Comparison of ENCODE assay signal across 8 cellular contexts in the genomic region with DNA sequence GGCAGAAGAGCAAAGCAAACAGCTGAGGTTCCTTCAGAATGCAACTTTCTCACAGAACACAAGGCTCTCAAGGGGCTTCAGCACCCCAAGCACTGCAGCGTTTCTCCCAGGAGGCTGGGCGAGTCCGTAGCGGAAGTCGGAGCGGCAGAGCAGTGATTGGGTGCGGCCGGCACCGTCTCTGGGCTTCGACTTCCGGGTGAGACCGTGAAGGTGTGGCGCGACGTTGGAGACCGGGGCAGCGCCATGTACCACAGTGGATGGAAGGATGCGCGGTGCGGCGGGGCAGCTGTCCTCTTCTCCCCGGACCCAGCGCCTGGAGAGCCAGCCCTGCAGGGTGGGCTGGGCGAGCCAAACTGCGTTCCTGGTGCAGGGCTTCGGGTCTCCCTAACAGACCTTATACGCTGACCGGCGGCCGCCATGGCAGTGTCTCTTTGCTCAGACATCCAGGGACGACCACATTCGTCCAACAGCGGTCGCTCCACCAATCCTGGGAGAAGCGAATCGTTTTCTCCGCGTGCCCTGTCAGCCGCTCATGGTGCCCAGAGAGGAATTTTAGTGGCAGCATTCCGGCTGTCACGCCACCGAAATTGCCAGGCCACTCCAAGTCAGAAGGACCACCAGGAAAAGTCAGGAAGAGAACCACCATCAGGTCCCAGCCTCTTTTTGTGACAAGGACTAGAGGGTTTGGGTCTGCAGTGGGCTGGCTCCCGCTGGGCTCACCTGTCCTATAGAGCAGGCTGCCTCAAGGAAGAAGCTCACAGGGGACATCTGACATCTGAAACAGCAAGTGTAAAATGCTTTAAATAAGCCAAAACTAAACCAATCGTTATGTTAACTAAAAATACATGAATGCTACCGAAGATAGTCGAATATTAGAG. TPM values are rescaled to one million over a fixed set of nuclear protein-coding genes. Genes with fewer than 3 reads are reported as not detected.
DNase-seq lines count a peak whose midpoint lies in the region; ATAC-seq and TF ChIP-seq lines count a peak whose summit lies in the region.

No MANE protein-coding gene starts in this region.

- peak overlapping the region; percentile 73 for H3K27ac Mint-ChIP-seq in T-helper 1 cell treated with Interleukin-12 subunit alpha and Interleukin-12 subunit beta and Interleukin-4 antibody, amounts not matched to agents 30 μg/mL and 1 μg/mL, for 36 hours

- peaks cover 4% of the 10 kb centered on the region for H3K27me3 Mint-ChIP-seq in T-helper 1 cell treated with Interleukin-12 subunit alpha and Interleukin-12 subunit beta and Interleukin-4 antibody, amounts not matched to agents 30 μg/mL and 1 μg/mL, for 36 hours (ENCODE audit: low read depth)

- peak overlapping the region; percentile 91 for H3K4me3 Mint-ChIP-seq in T-helper 1 cell treated with Interleukin-12 subunit alpha and Interleukin-12 subunit beta and Interleukin-4 antibody, amounts not matched to agents 30 μg/mL and 1 μg/mL, for 36 hours

- H3K9me3 ChIP-seq in HUES64 (ENCODE audit: insufficient read depth, low read depth, low read length) (no peaks in the 10 kb centered on the region), ascending aorta (peaks cover 0 to 6% of the 10 kb centered on the region in 2 donors), sigmoid colon (peaks cover 0 to 2% (median 0%) of the 10 kb centered on the region in 4 donors)

- H3K9me3 Mint-ChIP-seq in T-helper 1 cell treated with Interleukin-12 subunit alpha and Interleukin-12 subunit beta and Interleukin-4 antibody, amounts not matched to agents 30 μg/mL and 1 μg/mL, for 36 hours, result peaks cover 5% of the 10 kb centered on the region

- H3K4me1 Mint-ChIP-seq in T-helper 1 cell treated with Interleukin-12 subunit alpha and Interleukin-12 subunit beta and Interleukin-4 antibody, amounts not matched to agents 30 μg/mL and 1 μg/mL, for 36 hours (ENCODE audit: low read depth), result peaks cover 22% of the 10 kb centered on the region

- no peak for TF ChIP-seq EP300 in sigmoid colon (IDR thresholded peaks at IDR 0.05)

- no peaks in the 10 kb centered on the region for H3K36me3 ChIP-seq in HUES64 (ENCODE audit: insufficient read depth, low read length)
- no peaks in the 10 kb centered on the region for H3K36me3 ChIP-seq in ascending aorta
- no peaks in the 10 kb centered on the region for H3K36me3 ChIP-seq in sigmoid colon

- H3K4me1 ChIP-seq in HUES64 (ENCODE audit: insufficient read depth, low read length), result peaks cover 4% of the 10 kb centered on the region
- H3K4me1 ChIP-seq in ascending aorta, result peaks cover 0 to 5% of the 10 kb centered on the region in 2 donors
- H3K4me1 ChIP-seq in sigmoid colon, result peaks cover 0 to 8% (median 3%) of the 10 kb centered on the region in 4 donors

- H3K9ac ChIP-seq in HUES64 (ENCODE audit: low read depth, low read length), result peak overlapping the region; percentile 57; the same call in 1 of the 2 replicates

- H3K27ac ChIP-seq in HUES64 (ENCODE audit: low read depth, low read length) (peak overlapping the region; percentile 42; the same call in 1 of the 2 replicates), ascending aorta (peak overlapping the region in 1 of 2 donors; percentile 67), sigmoid colon (peak overlapping the region in 2 of 4 donors; percentile 33 to 67)

- ATAC-seq in GM21390 (IDR thresholded peaks at IDR 0.05; ENCODE audit: unreplicated experiment), result peak; percentile 99

- peaks cover 4% of the 10 kb centered on the region for H3K36me3 Mint-ChIP-seq in T-helper 1 cell treated with Interleukin-12 subunit alpha and Interleukin-12 subunit beta and Interleukin-4 antibody, amounts not matched to agents 30 μg/mL and 1 μg/mL, for 36 hours (ENCODE audit: low read depth)

- no peak for TF ChIP-seq CTCF in ascending aorta (IDR thresholded peaks at IDR 0.05)
- TF ChIP-seq CTCF in sigmoid colon (IDR thresholded peaks at IDR 0.05), result no peak

- H3K4me3 ChIP-seq in HUES64 (ENCODE audit: low read length) (peak overlapping the region; percentile 71), ascending aorta (peak overlapping the region; percentile 71 to 83), sigmoid colon (peak overlapping the region; percentile 45 to 66 (median 55))

- H3K27me3 ChIP-seq in HUES64 (ENCODE audit: insufficient read depth, low read length) (no peaks in the 10 kb centered on the region), ascending aorta (no peaks in the 10 kb centered on the region), sigmoid colon (peaks cover 0 to 2% (median 0%) of the 10 kb centered on the region in 3 donors)

- DNase-seq in D341Med (ENCODE audit: low spot score) (peak; percentile 95), ascending aorta (ENCODE audit: low spot score in 2 of 2) (peak; percentile 33 to 75), hippocampal formation (lab: John Stamatoyannopoulos, UW) (peak; percentile 78 to 79), sigmoid colon (peak; percentile 73), RKO (ENCODE audit: low spot score) (no peak)

- no peak for TF ChIP-seq POLR2A in sigmoid colon (IDR thresholded peaks at IDR 0.05)

- 58% methylated on average over 46 of the region's 46 CpGs for WGBS in HUES64
- WGBS in sigmoid colon, 2 donors, result 8 to 9% methylated on average over 46 of the region's 46 CpGs

- intact Hi-C loops in ascending aorta (cut with DNase I) (no loop called here), sigmoid colon (cut with DNase I) (no loop called here)

RNA-seq across cellular contexts. Expression of gene TRIM61, which starts 20.5 kb away (rescaled TPM):
- polyA plus RNA-seq in HUES64 (2013, experiment 1 of 2), result 3.0 TPM
- polyA plus RNA-seq in HUES64 (2013, experiment 2 of 2), result 2.6 TPM
- total RNA-seq in ascending aorta, result not detected
- 1 to 10 TPM in 2 of 4 donors, under 1 TPM in 2; 0.36 to 2.8 (median 1.0) TPM for total RNA-seq in sigmoid colon
- polyA plus RNA-seq in sigmoid colon, result under 1 TPM in 2 of 3 donors, not detected in 1; 0.46 to 0.70 TPM
